In genomic region chr17:42577532-42578281, GRCh38 we compare ENCODE assay signal across 8 cellular contexts. TPM values are rescaled to one million over a fixed set of nuclear protein-coding genes. Genes with fewer than 3 reads are reported as not detected.
A peak's percentile ranks its signal among the peaks of the same experiment; 100 is the strongest.
DNase-seq lines count a peak whose midpoint lies in the region; ATAC-seq and TF ChIP-seq lines count a peak whose summit lies in the region.

A gene with protein sequence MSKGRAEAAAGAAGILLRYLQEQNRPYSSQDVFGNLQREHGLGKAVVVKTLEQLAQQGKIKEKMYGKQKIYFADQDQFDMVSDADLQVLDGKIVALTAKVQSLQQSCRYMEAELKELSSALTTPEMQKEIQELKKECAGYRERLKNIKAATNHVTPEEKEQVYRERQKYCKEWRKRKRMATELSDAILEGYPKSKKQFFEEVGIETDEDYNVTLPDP (minus strand): TSS chr17:42577729. CDS start chr17:42577686, 43 bp downstream.

- peak within 1 kb of the TSS; percentile 4 for H3K9ac ChIP-seq in parathyroid adenoma

- peak within 1 kb of the TSS; percentile 95 for H3K27ac Mint-ChIP-seq in activated naive CD8-positive, alpha-beta T cell treated with anti-CD3 and anti-CD28 coated beads, Interleukin-2, amount 50 U/mL, for 24 hours

- H3K79me2 ChIP-seq in parathyroid adenoma = peaks cover 4% of the 10 kb centered on the region

- peak; percentile 45 to 73 for TF ChIP-seq POLR2A in tibial nerve (IDR thresholded peaks at IDR 0.05)

- 0% methylated on average over 27 to 52 of the region's 52 CpGs for WGBS in tibial nerve, 2 donors

- TF ChIP-seq CTCF in GM12875 (IDR thresholded peaks at IDR 0.05; ENCODE audit: borderline replicate concordance, insufficient read depth, low read depth, low read length) (peak; percentile 59), cardiac muscle cell (IDR thresholded peaks at IDR 0.05; ENCODE audit: low read depth, low read length) (peak; percentile 41), parathyroid adenoma (IDR thresholded peaks at IDR 0.05) (peak; percentile 48), tibial nerve (IDR thresholded peaks at IDR 0.05) (peak; percentile 19 to 71 (median 39))

- H3K9me3 ChIP-seq in cardiac muscle cell (ENCODE audit: low read depth) (no peaks in the 10 kb centered on the region), parathyroid adenoma (ENCODE audit: control insufficient read depth, low read length) (no peaks in the 10 kb centered on the region), tibial nerve (no peaks in the 10 kb centered on the region)

- H2AFZ ChIP-seq in parathyroid adenoma = peak within 1 kb of the TSS; percentile 78

- peak; percentile 89 for DNase-seq in NCI-H1436 treated with DMSO at 0.1 percent for 48 hours (lab: John Stamatoyannopoulos, UW)
- peak; percentile 85 for DNase-seq in T follicular helper cell (ENCODE audit: low read depth)
- peak; percentile 96 for DNase-seq in activated naive CD8-positive, alpha-beta T cell treated with anti-CD3 and anti-CD28 coated beads, Interleukin-2, amount 50 U/mL, for 24 hours
- peak; percentile 95 to 96 for DNase-seq in cardiac muscle cell (ENCODE audit: low read depth in 1 of 2, low spot score in 1 of 2)
- DNase-seq in tibial nerve (ENCODE audit: low spot score in 2 of 2) = peak; percentile 91 to 93

- H3K27me3 Mint-ChIP-seq in activated naive CD8-positive, alpha-beta T cell treated with anti-CD3 and anti-CD28 coated beads, Interleukin-2, amount 50 U/mL, for 24 hours = no peaks in the 10 kb centered on the region

- H3K4me1 ChIP-seq in cardiac muscle cell (ENCODE audit: low read depth) = no peaks in the 10 kb centered on the region
- peaks cover 9% of the 10 kb centered on the region for H3K4me1 ChIP-seq in parathyroid adenoma
- peaks cover 0 to 28% (median 12%) of the 10 kb centered on the region in 4 donors for H3K4me1 ChIP-seq in tibial nerve

- TF ChIP-seq EP300 in tibial nerve (IDR thresholded peaks at IDR 0.05) = peak; percentile 86 to 94

- H3K4me3 Mint-ChIP-seq in activated naive CD8-positive, alpha-beta T cell treated with anti-CD3 and anti-CD28 coated beads, Interleukin-2, amount 50 U/mL, for 24 hours = peak within 1 kb of the TSS; percentile 96

- peak; percentile 62 for ATAC-seq in HG02763 (IDR thresholded peaks at IDR 0.05; ENCODE audit: unreplicated experiment)
- ATAC-seq in activated naive CD8-positive, alpha-beta T cell treated with anti-CD3 and anti-CD28 coated beads, Interleukin-2, amount 50 U/mL, for 24 hours = peak; percentile 93

- no peaks in the 10 kb centered on the region for H3K9me3 Mint-ChIP-seq in activated naive CD8-positive, alpha-beta T cell treated with anti-CD3 and anti-CD28 coated beads, Interleukin-2, amount 50 U/mL, for 24 hours

- H3K4me2 ChIP-seq in parathyroid adenoma (ENCODE audit: low read length) = peak within 1 kb of the TSS; percentile 71

- H3K36me3 Mint-ChIP-seq in activated naive CD8-positive, alpha-beta T cell treated with anti-CD3 and anti-CD28 coated beads, Interleukin-2, amount 50 U/mL, for 24 hours (ENCODE audit: low read depth) = peaks cover 50% of the 10 kb centered on the region

- H3K4me3 ChIP-seq in GM12875 (ENCODE audit: low read depth, low read length) = peak within 1 kb of the TSS; percentile 79
- H3K4me3 ChIP-seq in cardiac muscle cell = peak within 1 kb of the TSS; percentile 64
- peak within 1 kb of the TSS; percentile 99 for H3K4me3 ChIP-seq in parathyroid adenoma (ENCODE audit: low read depth, low read length)
- H3K4me3 ChIP-seq in tibial nerve = peak within 1 kb of the TSS; percentile 41 to 87 (median 72)

- peak within 1 kb of the TSS; percentile 72 for H3K27ac ChIP-seq in cardiac muscle cell
- peak within 1 kb of the TSS; percentile 83 for H3K27ac ChIP-seq in parathyroid adenoma
- H3K27ac ChIP-seq in tibial nerve = peak within 1 kb of the TSS; percentile 55 to 90 (median 87)

- H3K27me3 ChIP-seq in cardiac muscle cell (no peaks in the 10 kb centered on the region), parathyroid adenoma (ENCODE audit: control insufficient read depth, insufficient read depth, low read length) (no peaks in the 10 kb centered on the region), tibial nerve (no peaks in the 10 kb centered on the region)

- H3K4me1 Mint-ChIP-seq in activated naive CD8-positive, alpha-beta T cell treated with anti-CD3 and anti-CD28 coated beads, Interleukin-2, amount 50 U/mL, for 24 hours = peaks cover 42% of the 10 kb centered on the region

- H3K36me3 ChIP-seq in cardiac muscle cell (peaks cover 28% of the 10 kb centered on the region), parathyroid adenoma (ENCODE audit: control insufficient read depth, insufficient read depth, low read length) (no peaks in the 10 kb centered on the region), tibial nerve (peaks cover 2 to 63% (median 26%) of the 10 kb centered on the region in 3 donors)

RNA-seq across cellular contexts. Expression of the gene that starts here (rescaled TPM):
- 6.2 and 6.6 TPM in 2 replicates for total RNA-seq in cardiac muscle cell
- 9.1 and 14.0 TPM in 2 replicates for polyA plus RNA-seq in cardiac muscle cell
- 1 to 10 TPM; 4.9 to 9.0 (median 7.4) TPM for total RNA-seq in tibial nerve

Comparison
In these comparisons a context has a peak if more than half of its experiments do, and no peak if none do; other contexts are left out.
1. Peak in every context shown above with its lines: DNase-seq, ATAC-seq, H3K4me3 ChIP-seq and H3K27ac ChIP-seq.